ENCODE assay signal across 8 cellular contexts in the genomic region with DNA sequence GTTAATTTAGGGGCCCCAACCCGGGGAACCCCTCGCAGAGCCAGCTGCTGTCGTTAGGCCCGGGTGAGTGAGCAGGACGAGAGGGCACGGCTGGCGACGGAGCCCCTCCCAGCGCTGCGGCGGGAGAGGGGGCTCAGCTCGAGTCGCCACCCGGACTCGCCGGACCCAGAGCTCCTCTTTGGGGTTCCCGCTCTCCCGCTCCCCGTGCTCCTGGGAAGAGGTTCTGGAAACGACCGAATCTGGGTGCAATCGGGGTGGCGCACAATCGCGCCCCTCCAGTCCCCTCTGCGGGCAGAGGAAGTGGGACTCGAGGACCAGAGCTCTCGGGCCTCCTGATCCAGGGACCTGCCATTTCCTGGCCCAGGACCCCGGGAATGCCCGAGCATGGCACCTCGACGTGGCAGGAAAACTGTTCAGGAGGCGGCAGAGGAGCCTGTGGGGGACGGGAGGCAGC. TPM values are rescaled to one million over a fixed set of nuclear protein-coding genes. Genes with fewer than 3 reads are reported as not detected.
A peak's percentile ranks its signal among the peaks of the same experiment; 100 is the strongest.
DNase-seq lines count a peak whose midpoint lies in the region; ATAC-seq and TF ChIP-seq lines count a peak whose summit lies in the region.

No MANE protein-coding gene starts in this region.

- in situ Hi-C loops in brain microvascular endothelial cell (cut with HindIII; ENCODE audit: low pct_ligation_motif_present, low sequenced_read_pairs), result no loop called here

- ATAC-seq in HG03045 (IDR thresholded peaks at IDR 0.05; ENCODE audit: unreplicated experiment) (peak; percentile 31), HG03571 (IDR thresholded peaks at IDR 0.05; ENCODE audit: unreplicated experiment) (no peak)

- 0 to 13% methylated on average over 2 to 27 of the region's 34 CpGs for WGBS in mesodermal cell (ENCODE audit: insufficient coverage in 2 of 2), 2 experiments

- no peak overlapping the region for H3K27ac ChIP-seq in brain microvascular endothelial cell
- H3K27ac ChIP-seq in mesodermal cell (ENCODE audit: low read depth, low read length, severe bottlenecking), result no peak overlapping the region

- H3K4me3 ChIP-seq in AG09309 (ENCODE audit: control insufficient read depth, low read depth, low read length) (peak overlapping the region; percentile 59), brain microvascular endothelial cell (ENCODE audit: low read depth, low read length) (peak overlapping the region; percentile 57), mesodermal cell (ENCODE audit: extremely low read depth, insufficient read depth, low read length, poor library complexity, severe bottlenecking) (peak overlapping the region; percentile 40)

- TF ChIP-seq CTCF in AG09309 (IDR thresholded peaks at IDR 0.05; ENCODE audit: control insufficient read depth, insufficient read depth, low read depth, low read length, missing control alignments), result no peak
- TF ChIP-seq CTCF in brain microvascular endothelial cell (IDR thresholded peaks at IDR 0.05; ENCODE audit: low read depth, low read length, missing control alignments), result no peak

- no peaks in the 10 kb centered on the region for H3K4me1 ChIP-seq in mesodermal cell (ENCODE audit: control insufficient read depth, insufficient read depth, low read length, poor library complexity, severe bottlenecking)

- H3K36me3 ChIP-seq in brain microvascular endothelial cell (replicated peaks), result no peaks in the 10 kb centered on the region
- H3K36me3 ChIP-seq in mesodermal cell (ENCODE audit: control insufficient read depth, insufficient read depth, low read length), result no peaks in the 10 kb centered on the region

- no peak for DNase-seq in AG09309 (ENCODE audit: low read depth)
- DNase-seq in brain microvascular endothelial cell, result no peak
- no peak for DNase-seq in activated CD4-positive, CD25-positive, alpha-beta regulatory T cell (lab: John Stamatoyannopoulos, UW)
- no peak for DNase-seq in GDM1 (lab: John Stamatoyannopoulos, UW)
- no peak for DNase-seq in activated gamma-delta T cell (lab: John Stamatoyannopoulos, UW)

- no peaks in the 10 kb centered on the region for H3K27me3 ChIP-seq in brain microvascular endothelial cell (replicated peaks)

- no peaks in the 10 kb centered on the region for H3K9me3 ChIP-seq in mesodermal cell (ENCODE audit: control insufficient read depth, low read length)

RNA-seq across cellular contexts. Expression of a gene that starts 37.3 kb away (rescaled TPM):
- polyA plus RNA-seq in mesodermal cell (2013, experiment 1 of 2), result 34.7 TPM
- 34.6 TPM for polyA plus RNA-seq in mesodermal cell (2013, experiment 2 of 2)

RNA-seq across cellular contexts. Expression of a gene that starts 40.7 kb away (rescaled TPM):
- 4.8 TPM for polyA plus RNA-seq in mesodermal cell (2013, experiment 1 of 2)
- polyA plus RNA-seq in mesodermal cell (2013, experiment 2 of 2), result 4.9 TPM

RNA-seq across cellular contexts. Expression of a gene that starts 58.5 kb away (rescaled TPM):
- polyA plus RNA-seq in mesodermal cell (2013, experiment 1 of 2), result 519 TPM
- 428 TPM for polyA plus RNA-seq in mesodermal cell (2013, experiment 2 of 2)
